18 cellular contexts compared by ENCODE assay signal in the genomic region with DNA sequence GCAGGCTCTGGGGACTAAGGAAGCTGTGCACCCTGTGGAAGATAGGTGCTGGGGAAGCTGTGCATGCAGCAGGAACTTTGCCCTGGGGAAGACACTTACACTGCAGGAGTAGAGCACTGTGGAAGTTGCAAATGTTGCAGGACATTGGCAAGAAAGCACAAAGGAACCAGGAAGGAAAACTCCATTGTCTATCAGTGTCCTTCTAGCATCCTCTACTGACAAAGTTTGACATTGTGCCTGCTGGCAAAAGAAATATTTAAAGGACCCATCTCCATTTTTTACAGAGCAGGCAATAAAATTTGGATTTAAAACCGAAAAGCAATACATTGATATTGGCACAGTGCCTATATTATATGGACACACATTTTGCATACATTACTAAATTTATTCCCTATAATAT.
A peak's percentile ranks its signal among the peaks of the same experiment; 100 is the strongest.
DNase-seq lines count a peak whose midpoint lies in the region; TF ChIP-seq lines count a peak whose summit lies in the region.
"Had no signal": no experiment of that assay in that cellular context is flagged by ENCODE, and none has a peak within 500 bp of the region (broad histone marks: within the 10 kb centered on the region; RNA-seq: fewer than 3 reads in every experiment).

No MANE protein-coding gene starts in this region.

- H3K9ac ChIP-seq in H9 (ENCODE audit: extremely low read depth, insufficient read length, low read length): no peak overlapping the region
- H3K9ac ChIP-seq: BLaER1 treated with 17β-estradiol and CSF1 and Interleukin-3, amounts not matched to agents 10 nM and 100 nM had no signal

- no peaks in the 10 kb centered on the region for H3K79me2 ChIP-seq in H9 (ENCODE audit: insufficient read depth, low read length)

- H4K8ac ChIP-seq in H9 (replicated peaks; ENCODE audit: insufficient read length, low read depth, low read length): no peak overlapping the region

- no peaks in the 10 kb centered on the region for H3K9me3 ChIP-seq in H9 (ENCODE audit: control insufficient read depth, low read depth, low read length)
- H3K9me3 ChIP-seq: pancreas had no signal

- H2BK15ac ChIP-seq in H9 (ENCODE audit: low read depth, low read length): no peak overlapping the region

- H3K27ac ChIP-seq in H9 (ENCODE audit: insufficient read length, low read depth, low read length): no peak overlapping the region
- H3K27ac ChIP-seq: BLaER1 treated with 17β-estradiol and CSF1 and Interleukin-3, amounts not matched to agents 10 nM and 100 nM; pancreas; skin epidermis had no signal

- peaks cover 1 to 9% (median 7%) of the 10 kb centered on the region in 3 experiments; a peak in 6 of 7 replicates for H3K36me3 Mint-ChIP-seq in H9 (ENCODE audit: insufficient read depth in 1 of 3, low read depth in 3 of 3)
- H3K36me3 Mint-ChIP-seq in type B pancreatic cell: peaks cover 4% of the 10 kb centered on the region

- no peak overlapping the region for H3K56ac ChIP-seq in H9 (ENCODE audit: insufficient read length, low read depth, low read length)

- DNase-seq in H9 (no peak), NCI-H69 (lab: John Stamatoyannopoulos, UW) (peak; percentile 36), iPS-NIHi7 (ENCODE audit: extremely low spot score) (peak; percentile 32), pons (ENCODE audit: low spot score) (peak; percentile 57), DMS79 treated with DMSO at 0.1 percent for 48 hours (lab: John Stamatoyannopoulos, UW) (no peak), type B pancreatic cell (ENCODE audit: extremely low spot score, unreplicated experiment) (no peak)
- no peak for DNase-seq in stimulated activated CD4-positive, alpha-beta T cell treated with anti-CD3 and anti-CD28 coated beads, Interleukin-2, amount 100 ng/mL, for 48 hours
- DNase-seq: activated naive CD4-positive, alpha-beta T cell; activated T-cell treated with anti-CD3 and anti-CD28 coated beads for 4 hours; effector memory CD8-positive, alpha-beta T cell; GF-D8; Karpas-422; NCI-H1417; pancreas; stimulated activated CD4-positive, alpha-beta T cell treated with anti-CD3 and anti-CD28 coated beads, Interleukin-4, amount 100 ng/mL, for 4 hours had no signal

- no peaks in the 10 kb centered on the region for H4K20me1 ChIP-seq in H9 (ENCODE audit: control insufficient read depth, insufficient read depth, insufficient read length)
- H4K20me1 ChIP-seq: BLaER1 treated with 17β-estradiol and CSF1 and Interleukin-3, amounts not matched to agents 10 nM and 100 nM had no signal

- H3K27me3 Mint-ChIP-seq in H9 (ENCODE audit: low read depth): no peaks in the 10 kb centered on the region
- H3K27me3 Mint-ChIP-seq in type B pancreatic cell: no peaks in the 10 kb centered on the region
- H3K27me3 Mint-ChIP-seq: central memory CD8-positive, alpha-beta T cell; effector memory CD8-positive, alpha-beta T cell had no signal

- H3K23me2 ChIP-seq in H9 (ENCODE audit: insufficient read length, low read depth, low read length, poor library complexity, severe bottlenecking): no peaks in the 10 kb centered on the region

- H3K4me1 Mint-ChIP-seq in H9: peaks cover 4 to 13% of the 10 kb centered on the region in 2 experiments; a peak in 3 of 4 replicates
- no peaks in the 10 kb centered on the region for H3K4me1 Mint-ChIP-seq in type B pancreatic cell (ENCODE audit: unreplicated experiment)
- H3K4me1 Mint-ChIP-seq: central memory CD8-positive, alpha-beta T cell had no signal

- no peak overlapping the region for H2BK12ac ChIP-seq in H9 (ENCODE audit: insufficient read length, low read depth, low read length)

- H2BK20ac ChIP-seq in H9 (ENCODE audit: low read depth, low read length, poor library complexity, severe bottlenecking): no peak overlapping the region

- H3K4me2 ChIP-seq in H9 (ENCODE audit: insufficient read depth, insufficient read length, low read length): no peak overlapping the region
- H3K4me2 ChIP-seq: BLaER1 treated with 17β-estradiol and CSF1 and Interleukin-3, amounts not matched to agents 10 nM and 100 nM had no signal

- H4K5ac ChIP-seq in H9 (ENCODE audit: insufficient read length, low read depth, low read length): no peak overlapping the region

- H3K4me1 ChIP-seq in H9 (ENCODE audit: insufficient read depth, low read length): no peaks in the 10 kb centered on the region
- H3K4me1 ChIP-seq: BLaER1 treated with 17β-estradiol and CSF1 and Interleukin-3, amounts not matched to agents 10 nM and 100 nM; pancreas had no signal

- no peak overlapping the region for H3K23ac ChIP-seq in H9 (ENCODE audit: insufficient read length, low read depth, low read length)

- H3K27me3 ChIP-seq in H9 (ENCODE audit: insufficient read depth, low read length): peaks cover 2% of the 10 kb centered on the region; the same call in 1 of the 2 replicates
- H3K27me3 ChIP-seq: BLaER1 treated with 17β-estradiol and CSF1 and Interleukin-3, amounts not matched to agents 10 nM and 100 nM; pancreas had no signal

- no peak overlapping the region for H2BK120ac ChIP-seq in H9 (ENCODE audit: low read depth, low read length, poor library complexity, severe bottlenecking)

- no peak overlapping the region for H4K91ac ChIP-seq in H9 (ENCODE audit: insufficient read length, low read depth, low read length)

- H3K9me3 Mint-ChIP-seq in H9 (peaks cover 8 to 12% of the 10 kb centered on the region in 2 experiments), type B pancreatic cell (peaks cover 7% of the 10 kb centered on the region)

- no peak overlapping the region for H3K4me3 Mint-ChIP-seq in H9
- H3K4me3 Mint-ChIP-seq in type B pancreatic cell: no peak overlapping the region
- H3K4me3 Mint-ChIP-seq: central memory CD8-positive, alpha-beta T cell; effector memory CD8-positive, alpha-beta T cell had no signal

- peak; percentile 44; the same call in 2 of the 3 replicates for TF ChIP-seq CTCF in H9 (conservative IDR thresholded peaks at IDR 0.05)
- TF ChIP-seq CTCF in type B pancreatic cell (conservative IDR thresholded peaks at IDR 0.05): no peak

- H3K18ac ChIP-seq in H9 (ENCODE audit: insufficient read length, low read depth, low read length): no peak overlapping the region

- no peak overlapping the region for H3T11ph ChIP-seq in H9 (ENCODE audit: low read length)

- H2AK5ac ChIP-seq in H9 (ENCODE audit: insufficient read length, low read length): no peak overlapping the region

- no peak overlapping the region for H3K4ac ChIP-seq in H9 (ENCODE audit: low read depth, low read length)

- H3K27ac Mint-ChIP-seq in H9 (no peak overlapping the region; a peak in 1 of 7 replicates), type B pancreatic cell (no peak overlapping the region)
- H3K27ac Mint-ChIP-seq: effector memory CD8-positive, alpha-beta T cell had no signal

- WGBS in H9 (ENCODE audit: extremely low coverage, insufficient read length, low lambda C conversion rate): no CpG with 5 or more reads among the region's 1 CpG

- H2BK5ac ChIP-seq in H9 (ENCODE audit: insufficient read length, low read length): no peak overlapping the region

- no peaks in the 10 kb centered on the region for H3K79me1 ChIP-seq in H9 (ENCODE audit: insufficient read depth, low read depth, low read length, poor library complexity, severe bottlenecking)

- no peak overlapping the region for H3K14ac ChIP-seq in H9 (ENCODE audit: insufficient read depth, low read length)

- no peak overlapping the region for H2AFZ ChIP-seq in H9 (ENCODE audit: low read length)

Comparison
In these comparisons a context has a peak if more than half of its experiments do, and no peak if none do; other contexts are left out.
1. DNase-seq: peak in NCI-H69 (single experiment), iPS-NIHi7 (single experiment) and pons (single experiment); none in H9 (single experiment), DMS79 treated with DMSO at 0.1 percent for 48 hours (single experiment), type B pancreatic cell (single experiment) and stimulated activated CD4-positive, alpha-beta T cell treated with anti-CD3 and anti-CD28 coated beads, Interleukin-2, amount 100 ng/mL, for 48 hours (0 of 2).